ENCODE assay signal across 1 cellular context in the genomic region with DNA sequence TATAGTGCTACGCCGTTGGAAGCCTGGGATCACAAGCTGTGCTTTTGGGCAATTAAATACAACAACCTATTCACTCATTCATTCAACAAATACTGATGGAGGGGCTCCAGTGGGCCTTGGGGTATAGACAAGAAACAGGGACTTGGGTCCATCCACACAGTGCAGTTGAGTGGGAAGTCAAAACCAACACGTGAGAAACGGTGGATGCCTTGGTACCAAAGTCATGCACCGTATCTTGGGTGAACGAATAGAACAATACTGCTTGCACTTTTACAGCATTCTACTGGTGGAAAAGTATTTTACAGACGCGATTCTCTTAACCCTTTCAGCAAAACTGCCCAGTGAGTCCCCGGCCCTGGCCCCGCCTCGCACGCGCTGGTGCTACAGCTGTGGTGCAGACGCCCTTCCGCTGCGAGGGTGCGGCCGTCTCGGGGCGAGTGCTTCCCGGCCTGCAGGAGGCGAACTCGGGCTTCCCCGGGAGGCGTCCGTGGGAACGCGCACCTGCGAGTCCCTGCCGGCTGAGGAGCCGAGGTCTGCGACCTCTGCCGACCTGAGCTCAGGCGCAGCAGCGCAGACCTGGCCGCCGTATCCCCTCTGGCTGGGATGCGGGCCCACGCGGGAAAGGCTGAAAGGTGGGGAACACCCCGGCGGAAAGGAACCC.
TF ChIP-seq lines count a peak whose summit lies in the region.

No MANE protein-coding gene starts in this region.

TF ChIP-seq in K562, 482 proteins besides CTCF, POLR2A, EP300 and RAD21 (continued from another document and continues in another):
- TF ChIP-seq, protein P1, sequence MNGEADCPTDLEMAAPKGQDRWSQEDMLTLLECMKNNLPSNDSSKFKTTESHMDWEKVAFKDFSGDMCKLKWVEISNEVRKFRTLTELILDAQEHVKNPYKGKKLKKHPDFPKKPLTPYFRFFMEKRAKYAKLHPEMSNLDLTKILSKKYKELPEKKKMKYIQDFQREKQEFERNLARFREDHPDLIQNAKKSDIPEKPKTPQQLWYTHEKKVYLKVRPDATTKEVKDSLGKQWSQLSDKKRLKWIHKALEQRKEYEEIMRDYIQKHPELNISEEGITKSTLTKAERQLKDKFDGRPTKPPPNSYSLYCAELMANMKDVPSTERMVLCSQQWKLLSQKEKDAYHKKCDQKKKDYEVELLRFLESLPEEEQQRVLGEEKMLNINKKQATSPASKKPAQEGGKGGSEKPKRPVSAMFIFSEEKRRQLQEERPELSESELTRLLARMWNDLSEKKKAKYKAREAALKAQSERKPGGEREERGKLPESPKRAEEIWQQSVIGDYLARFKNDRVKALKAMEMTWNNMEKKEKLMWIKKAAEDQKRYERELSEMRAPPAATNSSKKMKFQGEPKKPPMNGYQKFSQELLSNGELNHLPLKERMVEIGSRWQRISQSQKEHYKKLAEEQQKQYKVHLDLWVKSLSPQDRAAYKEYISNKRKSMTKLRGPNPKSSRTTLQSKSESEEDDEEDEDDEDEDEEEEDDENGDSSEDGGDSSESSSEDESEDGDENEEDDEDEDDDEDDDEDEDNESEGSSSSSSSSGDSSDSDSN (IDR thresholded peaks at IDR 0.05; ENCODE audit: borderline replicate concordance in 1 of 2, low read depth in 2 of 2, low read length in 2 of 2), result 0 out of 4 replicates have a peak, but pooled peaks of 1 of the 2 experiments have one; percentile 33
- no peak for TF ChIP-seq STAT5A (IDR thresholded peaks at IDR 0.05; ENCODE audit: borderline replicate concordance, low read length)
- 0 out of 2 replicates have a peak, but pooled peaks have one; percentile 33 for TF ChIP-seq RB1 (IDR thresholded peaks at IDR 0.05; ENCODE audit: low read depth)
- TF ChIP-seq, protein P2, sequence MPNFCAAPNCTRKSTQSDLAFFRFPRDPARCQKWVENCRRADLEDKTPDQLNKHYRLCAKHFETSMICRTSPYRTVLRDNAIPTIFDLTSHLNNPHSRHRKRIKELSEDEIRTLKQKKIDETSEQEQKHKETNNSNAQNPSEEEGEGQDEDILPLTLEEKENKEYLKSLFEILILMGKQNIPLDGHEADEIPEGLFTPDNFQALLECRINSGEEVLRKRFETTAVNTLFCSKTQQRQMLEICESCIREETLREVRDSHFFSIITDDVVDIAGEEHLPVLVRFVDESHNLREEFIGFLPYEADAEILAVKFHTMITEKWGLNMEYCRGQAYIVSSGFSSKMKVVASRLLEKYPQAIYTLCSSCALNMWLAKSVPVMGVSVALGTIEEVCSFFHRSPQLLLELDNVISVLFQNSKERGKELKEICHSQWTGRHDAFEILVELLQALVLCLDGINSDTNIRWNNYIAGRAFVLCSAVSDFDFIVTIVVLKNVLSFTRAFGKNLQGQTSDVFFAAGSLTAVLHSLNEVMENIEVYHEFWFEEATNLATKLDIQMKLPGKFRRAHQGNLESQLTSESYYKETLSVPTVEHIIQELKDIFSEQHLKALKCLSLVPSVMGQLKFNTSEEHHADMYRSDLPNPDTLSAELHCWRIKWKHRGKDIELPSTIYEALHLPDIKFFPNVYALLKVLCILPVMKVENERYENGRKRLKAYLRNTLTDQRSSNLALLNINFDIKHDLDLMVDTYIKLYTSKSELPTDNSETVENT (CRISPR knock-in tag; IDR thresholded peaks at IDR 0.05), result no peak
- TF ChIP-seq, protein P3, sequence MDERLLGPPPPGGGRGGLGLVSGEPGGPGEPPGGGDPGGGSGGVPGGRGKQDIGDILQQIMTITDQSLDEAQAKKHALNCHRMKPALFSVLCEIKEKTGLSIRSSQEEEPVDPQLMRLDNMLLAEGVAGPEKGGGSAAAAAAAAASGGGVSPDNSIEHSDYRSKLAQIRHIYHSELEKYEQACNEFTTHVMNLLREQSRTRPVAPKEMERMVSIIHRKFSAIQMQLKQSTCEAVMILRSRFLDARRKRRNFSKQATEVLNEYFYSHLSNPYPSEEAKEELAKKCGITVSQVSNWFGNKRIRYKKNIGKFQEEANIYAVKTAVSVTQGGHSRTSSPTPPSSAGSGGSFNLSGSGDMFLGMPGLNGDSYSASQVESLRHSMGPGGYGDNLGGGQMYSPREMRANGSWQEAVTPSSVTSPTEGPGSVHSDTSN (CRISPR knock-in tag; IDR thresholded peaks at IDR 0.05; ENCODE audit: low read depth), result no peak
- TF ChIP-seq, protein P3 (tag; conservative IDR thresholded peaks at IDR 0.05; ENCODE audit: low read depth), result no peak
- no peak for TF ChIP-seq EP400 (IDR thresholded peaks at IDR 0.05)
- TF ChIP-seq, protein P4, sequence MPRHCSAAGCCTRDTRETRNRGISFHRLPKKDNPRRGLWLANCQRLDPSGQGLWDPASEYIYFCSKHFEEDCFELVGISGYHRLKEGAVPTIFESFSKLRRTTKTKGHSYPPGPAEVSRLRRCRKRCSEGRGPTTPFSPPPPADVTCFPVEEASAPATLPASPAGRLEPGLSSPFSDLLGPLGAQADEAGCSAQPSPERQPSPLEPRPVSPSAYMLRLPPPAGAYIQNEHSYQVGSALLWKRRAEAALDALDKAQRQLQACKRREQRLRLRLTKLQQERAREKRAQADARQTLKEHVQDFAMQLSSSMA (CRISPR knock-in tag; IDR thresholded peaks at IDR 0.05), result no peak
- no peak for TF ChIP-seq NR3C1 (CRISPR knock-in tag; IDR thresholded peaks at IDR 0.05)
- no peak for TF ChIP-seq ARID1B (IDR thresholded peaks at IDR 0.05)
- TF ChIP-seq POLR2G (IDR thresholded peaks at IDR 0.05; ENCODE audit: low read depth, low read length), result 0 out of 2 replicates have a peak, but pooled peaks have one; percentile 11
- no peak for TF ChIP-seq CC2D1A (IDR thresholded peaks at IDR 0.05)
- no peak for TF ChIP-seq HDAC6 (IDR thresholded peaks at IDR 0.05; ENCODE audit: low read depth, low read length)
- TF ChIP-seq GTF2F1 (IDR thresholded peaks at IDR 0.05; ENCODE audit: low read depth, low read length), result no peak
- no peak for TF ChIP-seq DACH1 (IDR thresholded peaks at IDR 0.05; ENCODE audit: partially characterized antibody)
- TF ChIP-seq CHD2 (IDR thresholded peaks at IDR 0.05; ENCODE audit: low read depth, low read length), result no peak
- no peak for TF ChIP-seq TCF3 (CRISPR knock-in tag; IDR thresholded peaks at IDR 0.05)
- TF ChIP-seq ETV1 (tag; conservative IDR thresholded peaks at IDR 0.05; ENCODE audit: low read depth), result 0 out of 2 replicates have a peak, but pooled peaks have one; percentile 17
- no peak for TF ChIP-seq LEF1 (IDR thresholded peaks at IDR 0.05)
- TF ChIP-seq, protein P5, sequence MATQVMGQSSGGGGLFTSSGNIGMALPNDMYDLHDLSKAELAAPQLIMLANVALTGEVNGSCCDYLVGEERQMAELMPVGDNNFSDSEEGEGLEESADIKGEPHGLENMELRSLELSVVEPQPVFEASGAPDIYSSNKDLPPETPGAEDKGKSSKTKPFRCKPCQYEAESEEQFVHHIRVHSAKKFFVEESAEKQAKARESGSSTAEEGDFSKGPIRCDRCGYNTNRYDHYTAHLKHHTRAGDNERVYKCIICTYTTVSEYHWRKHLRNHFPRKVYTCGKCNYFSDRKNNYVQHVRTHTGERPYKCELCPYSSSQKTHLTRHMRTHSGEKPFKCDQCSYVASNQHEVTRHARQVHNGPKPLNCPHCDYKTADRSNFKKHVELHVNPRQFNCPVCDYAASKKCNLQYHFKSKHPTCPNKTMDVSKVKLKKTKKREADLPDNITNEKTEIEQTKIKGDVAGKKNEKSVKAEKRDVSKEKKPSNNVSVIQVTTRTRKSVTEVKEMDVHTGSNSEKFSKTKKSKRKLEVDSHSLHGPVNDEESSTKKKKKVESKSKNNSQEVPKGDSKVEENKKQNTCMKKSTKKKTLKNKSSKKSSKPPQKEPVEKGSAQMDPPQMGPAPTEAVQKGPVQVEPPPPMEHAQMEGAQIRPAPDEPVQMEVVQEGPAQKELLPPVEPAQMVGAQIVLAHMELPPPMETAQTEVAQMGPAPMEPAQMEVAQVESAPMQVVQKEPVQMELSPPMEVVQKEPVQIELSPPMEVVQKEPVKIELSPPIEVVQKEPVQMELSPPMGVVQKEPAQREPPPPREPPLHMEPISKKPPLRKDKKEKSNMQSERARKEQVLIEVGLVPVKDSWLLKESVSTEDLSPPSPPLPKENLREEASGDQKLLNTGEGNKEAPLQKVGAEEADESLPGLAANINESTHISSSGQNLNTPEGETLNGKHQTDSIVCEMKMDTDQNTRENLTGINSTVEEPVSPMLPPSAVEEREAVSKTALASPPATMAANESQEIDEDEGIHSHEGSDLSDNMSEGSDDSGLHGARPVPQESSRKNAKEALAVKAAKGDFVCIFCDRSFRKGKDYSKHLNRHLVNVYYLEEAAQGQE (CRISPR knock-in tag; IDR thresholded peaks at IDR 0.05; ENCODE audit: low read depth), result no peak
- no peak for TF ChIP-seq ZNF436 (CRISPR knock-in tag; IDR thresholded peaks at IDR 0.05)
- TF ChIP-seq ZNF444 (CRISPR knock-in tag; IDR thresholded peaks at IDR 0.05), result no peak
- no peak for TF ChIP-seq RAD51 (IDR thresholded peaks at IDR 0.05; ENCODE audit: borderline replicate concordance, low read depth)
- TF ChIP-seq NFATC3 (IDR thresholded peaks at IDR 0.05), result no peak
- TF ChIP-seq, protein P6, sequence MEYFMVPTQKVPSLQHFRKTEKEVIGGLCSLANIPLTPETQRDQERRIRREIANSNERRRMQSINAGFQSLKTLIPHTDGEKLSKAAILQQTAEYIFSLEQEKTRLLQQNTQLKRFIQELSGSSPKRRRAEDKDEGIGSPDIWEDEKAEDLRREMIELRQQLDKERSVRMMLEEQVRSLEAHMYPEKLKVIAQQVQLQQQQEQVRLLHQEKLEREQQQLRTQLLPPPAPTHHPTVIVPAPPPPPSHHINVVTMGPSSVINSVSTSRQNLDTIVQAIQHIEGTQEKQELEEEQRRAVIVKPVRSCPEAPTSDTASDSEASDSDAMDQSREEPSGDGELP (CRISPR knock-in tag; IDR thresholded peaks at IDR 0.05; ENCODE audit: borderline replicate concordance), result peak; percentile 89
- no peak for TF ChIP-seq RFX1 (IDR thresholded peaks at IDR 0.05)
- TF ChIP-seq ZNF445 (CRISPR knock-in tag; IDR thresholded peaks at IDR 0.05; ENCODE audit: low read depth), result no peak
- TF ChIP-seq, protein P7, sequence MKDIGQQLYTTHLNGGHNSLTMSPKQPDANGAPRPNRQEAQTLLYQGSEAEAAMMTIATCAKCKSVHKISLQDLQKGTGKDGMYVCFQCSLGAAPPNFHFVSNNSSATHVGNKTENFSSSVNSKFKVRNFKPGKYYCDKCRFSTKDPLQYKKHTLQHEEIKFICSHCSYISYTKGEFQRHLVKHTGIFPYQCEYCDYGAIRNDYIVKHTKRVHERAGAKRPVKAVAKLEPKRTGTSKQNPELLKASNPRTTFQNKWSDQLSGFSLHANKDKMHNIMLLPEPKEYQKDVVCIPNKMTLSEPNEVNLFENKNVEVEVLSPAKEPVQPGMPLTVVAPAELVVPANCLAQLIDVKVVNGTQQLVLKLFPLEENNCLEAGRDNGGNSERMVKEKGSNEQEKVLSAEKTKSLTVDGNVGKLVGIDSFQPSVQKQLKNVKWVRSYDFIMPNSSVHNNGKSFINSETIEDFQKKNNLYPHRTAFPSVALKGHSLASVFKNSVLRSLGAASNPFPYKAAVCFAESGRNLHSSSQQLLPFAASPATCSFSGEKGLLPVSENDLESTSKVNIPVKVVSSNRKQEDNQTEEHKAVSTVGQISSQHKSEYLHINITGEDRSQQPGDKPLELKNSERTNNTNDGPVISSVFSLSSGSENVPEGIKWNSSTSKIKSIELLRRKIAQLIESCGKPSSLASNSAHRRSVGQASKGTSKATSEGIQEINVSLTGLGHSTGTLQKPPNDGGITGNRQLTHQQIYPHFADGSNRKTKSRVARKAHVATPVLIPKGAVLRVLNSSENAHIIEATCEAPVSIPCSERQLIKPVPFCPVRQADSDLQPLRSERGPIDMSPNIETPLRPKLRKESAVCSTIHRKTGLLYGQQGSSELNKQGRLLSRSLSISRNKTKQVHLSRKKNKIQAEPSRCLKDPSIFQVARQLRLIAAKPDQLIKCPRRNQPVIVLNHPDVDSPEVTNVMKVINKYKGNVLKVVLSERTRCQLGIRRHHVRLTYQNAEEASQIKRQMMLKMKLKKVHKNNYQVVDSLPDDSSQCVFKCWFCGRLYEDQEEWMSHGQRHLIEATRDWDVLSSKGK (CRISPR knock-in tag; IDR thresholded peaks at IDR 0.05), result no peak
- TF ChIP-seq COPS2 (conservative IDR thresholded peaks at IDR 0.05), result no peak
- no peak for TF ChIP-seq MCM3 (IDR thresholded peaks at IDR 0.05)
- TF ChIP-seq ATF1 (CRISPR knock-in tag; IDR thresholded peaks at IDR 0.05), result no peak
- 0 out of 2 replicates have a peak, but pooled peaks have one; percentile 43 for TF ChIP-seq ATF1 (tag; IDR thresholded peaks at IDR 0.05)
